ENCODE assay signal across 8 cellular contexts in genomic region chr4:184417802-184418511, GRCh38. TPM values are rescaled to one million over a fixed set of nuclear protein-coding genes. Genes with fewer than 3 reads are reported as not detected.
DNase-seq lines count a peak whose midpoint lies in the region; ATAC-seq, FAIRE-seq and TF ChIP-seq lines count a peak whose summit lies in the region.

No MANE protein-coding gene starts in this region.

- H3K4me1 ChIP-seq in esophagus muscularis mucosa (peaks cover 19 to 36% (median 33%) of the 10 kb centered on the region in 4 donors), prostate gland (replicated peaks) (peaks cover 11% of the 10 kb centered on the region), kidney (ENCODE audit: control insufficient read depth in 1 of 2, insufficient read depth in 1 of 2, low read depth in 1 of 2, low read length in 2 of 2) (peaks cover 0 to 3% of the 10 kb centered on the region in 2 donors)

- ATAC-seq in GM18907 (IDR thresholded peaks at IDR 0.05; ENCODE audit: unreplicated experiment), result peak; percentile 54
- ATAC-seq in HG03175 (IDR thresholded peaks at IDR 0.05; ENCODE audit: unreplicated experiment), result peak; percentile 38

- H3K27ac ChIP-seq in esophagus muscularis mucosa (replicated peaks in 1 of 4) (peak overlapping the region; percentile 62 to 71 (median 63)), prostate gland (peak overlapping the region; percentile 75 to 76), kidney (ENCODE audit: low read depth in 2 of 2, low read length in 2 of 2) (no peak overlapping the region)

- H3K4me3 ChIP-seq in AG09309 (ENCODE audit: control insufficient read depth, low read depth, low read length) (no peak overlapping the region), esophagus muscularis mucosa (peak overlapping the region in 1 of 4 donors; percentile 13), prostate gland (no peak overlapping the region), kidney (ENCODE audit: low read length in 2 of 2) (no peak overlapping the region)

- H3K27me3 ChIP-seq in esophagus muscularis mucosa (no peaks in the 10 kb centered on the region), prostate gland (replicated peaks; ENCODE audit: insufficient read depth) (no peaks in the 10 kb centered on the region)

- no peak for TF ChIP-seq CTCF in AG09309 (IDR thresholded peaks at IDR 0.05; ENCODE audit: control insufficient read depth, insufficient read depth, low read depth, low read length, missing control alignments)
- TF ChIP-seq CTCF in esophagus muscularis mucosa (IDR thresholded peaks at IDR 0.05), result no peak
- TF ChIP-seq CTCF in prostate gland (IDR thresholded peaks at IDR 0.05), result peak in 1 of 4 experiments; percentile 19
- TF ChIP-seq CTCF in kidney (IDR thresholded peaks at IDR 0.05; ENCODE audit: borderline replicate concordance, extremely low read depth, insufficient read depth), result no peak

- intact Hi-C loops in esophagus muscularis mucosa (cut with DNase I) (no loop called here), prostate gland (cut with DNase I) (no loop called here), kidney (cut with DNase I) (no loop called here)

- TF ChIP-seq POLR2A in esophagus muscularis mucosa (IDR thresholded peaks at IDR 0.05; ENCODE audit: low read depth) (no peak), prostate gland (IDR thresholded peaks at IDR 0.05) (no peak)

- H3K9me3 ChIP-seq in esophagus muscularis mucosa, result peaks cover 0 to 6% (median 0%) of the 10 kb centered on the region in 4 donors
- H3K9me3 ChIP-seq in prostate gland, result no peaks in the 10 kb centered on the region
- H3K9me3 ChIP-seq in kidney (ENCODE audit: control insufficient read depth in 1 of 2, low read length in 2 of 2), result peaks cover 0 to 3% of the 10 kb centered on the region in 2 donors

- 71% methylated on average over 8 of the region's 8 CpGs for WGBS in esophagus muscularis mucosa
- WGBS in prostate gland, result 31% methylated on average over 8 of the region's 8 CpGs

- H3K36me3 ChIP-seq in esophagus muscularis mucosa (peaks cover 13 to 41% (median 33%) of the 10 kb centered on the region in 4 donors), prostate gland (no peaks in the 10 kb centered on the region), kidney (ENCODE audit: control insufficient read depth in 1 of 2, insufficient read depth in 2 of 2, low read length in 2 of 2) (peaks cover 18 to 24% of the 10 kb centered on the region in 2 donors)

- no peak overlapping the region for H3K9ac ChIP-seq in kidney (ENCODE audit: low read length in 2 of 2)

- FAIRE-seq in kidney (lab: Jason Lieb, UNC), result no peak

- DNase-seq in AG09309 (ENCODE audit: low read depth) (peak; percentile 66), SW480 (ENCODE audit: low spot score) (peak; percentile 60), esophagus muscularis mucosa (ENCODE audit: extremely low spot score) (no peak), prostate gland (ENCODE audit: low spot score) (peak; percentile 88), NCI-H1417 (lab: John Stamatoyannopoulos, UW) (no peak), kidney (no peak)

- TF ChIP-seq EP300 in esophagus muscularis mucosa (IDR thresholded peaks at IDR 0.05), result no peak

RNA-seq across cellular contexts. Expression of gene IRF2, which starts 56.4 kb away (rescaled TPM):
- 10 to 100 TPM; 32.3 to 50.1 (median 36.4) TPM for total RNA-seq in esophagus muscularis mucosa
- 10 to 100 TPM; 40.7 to 49.9 TPM for total RNA-seq in prostate gland
- total RNA-seq in kidney, result 42.8 TPM
- 16.8 TPM for polyA plus RNA-seq in kidney (ENCODE audit: insufficient read depth, low read depth, low replicate concordance)

Comparison
In these comparisons a context has a peak if more than half of its experiments do, and no peak if none do; other contexts are left out.
1. DNase-seq: peak in AG09309 (single experiment), SW480 (single experiment) and prostate gland (single experiment); none in esophagus muscularis mucosa (single experiment), NCI-H1417 (0 of 3) and kidney (single experiment).
2. H3K27ac ChIP-seq: peak in esophagus muscularis mucosa (4 of 4) and prostate gland (2 of 2); none in kidney (0 of 2).